ENCODE assay signal across 9 cellular contexts in the genomic region with DNA sequence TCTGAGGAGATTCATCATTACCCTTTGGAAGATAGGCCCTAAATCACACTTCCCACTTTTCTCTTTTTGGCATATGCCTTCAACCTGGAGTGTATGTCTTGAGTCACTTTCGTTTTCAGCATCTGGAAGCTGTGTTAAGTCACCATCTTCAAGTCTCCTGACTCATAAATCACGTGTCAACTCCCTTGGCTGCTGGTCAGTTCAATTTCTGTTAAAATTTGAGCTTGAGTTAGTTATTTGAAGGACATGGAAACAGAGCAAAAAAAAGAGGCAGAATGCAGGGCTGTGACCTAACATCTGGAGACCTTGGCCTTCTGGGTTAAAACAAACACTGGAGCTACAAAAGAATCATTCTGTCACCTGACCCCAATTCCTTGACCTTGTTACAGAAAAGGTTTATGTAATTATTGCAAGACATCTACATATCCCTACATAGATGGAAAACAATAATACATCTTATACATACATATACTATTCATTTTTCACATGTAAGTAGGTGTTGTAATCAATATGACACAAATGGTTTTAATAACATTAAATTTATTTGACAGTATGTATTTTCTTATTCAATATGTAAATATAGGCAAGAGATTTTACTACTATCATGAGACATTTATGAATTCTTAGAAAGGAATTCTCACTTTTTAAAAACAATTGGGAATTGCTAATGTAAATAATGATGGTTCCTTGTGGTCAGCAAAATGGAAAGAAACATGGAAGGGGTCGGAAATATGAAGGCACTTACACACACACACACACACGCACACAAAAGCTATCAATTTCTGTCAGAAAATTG.
DNase-seq lines count a peak whose midpoint lies in the region; ATAC-seq and TF ChIP-seq lines count a peak whose summit lies in the region.
"Had no signal": no experiment of that assay in that cellular context is flagged by ENCODE, and none has a peak within 500 bp of the region (broad histone marks: within the 10 kb centered on the region; RNA-seq: fewer than 3 reads in every experiment).

No MANE protein-coding gene starts in this region.

- no peak overlapping the region for H3K4me3 ChIP-seq in epithelial cell of esophagus (ENCODE audit: low read length)

- DNase-seq in ELR (ENCODE audit: low read depth) = peak; percentile 67
- DNase-seq in LHCN-M2 (ENCODE audit: low read depth) = peak; percentile 76
- peak; percentile 60 for DNase-seq in epithelial cell of esophagus (ENCODE audit: low read depth)
- DNase-seq in myocyte (ENCODE audit: low read depth) = peak; percentile 54
- DNase-seq in activated effector memory CD4-positive, alpha-beta T cell treated with Interleukin-2 at 50 U/mL for 16 hours = no peak
- no peak for DNase-seq in stimulated activated CD4-positive, alpha-beta T cell treated with anti-CD3 and anti-CD28 coated beads, Interleukin-2, amount 100 ng/mL, for 48 hours
- no peak for DNase-seq in cortex of kidney (lab: John Stamatoyannopoulos, UW)
- DNase-seq: MM.1S had no signal

- ATAC-seq in HG03039 (IDR thresholded peaks at IDR 0.05; ENCODE audit: unreplicated experiment) = no peak

- TF ChIP-seq CTCF in epithelial cell of esophagus (IDR thresholded peaks at IDR 0.05; ENCODE audit: insufficient read depth, low read depth, low read length, missing control alignments) = no peak

Comparison
In these comparisons a context has a peak if more than half of its experiments do, and no peak if none do; other contexts are left out.
1. DNase-seq: peak in ELR (single experiment), LHCN-M2 (single experiment), epithelial cell of esophagus (single experiment) and myocyte (single experiment); none in activated effector memory CD4-positive, alpha-beta T cell treated with Interleukin-2 at 50 U/mL for 16 hours (single experiment), stimulated activated CD4-positive, alpha-beta T cell treated with anti-CD3 and anti-CD28 coated beads, Interleukin-2, amount 100 ng/mL, for 48 hours (0 of 2) and cortex of kidney (single experiment).